In genomic region chr5:143190260-143190810, GRCh38 we compare ENCODE assay signal across 27 cellular contexts.
"Had no signal": no experiment of that assay in that cellular context is flagged by ENCODE, and none has a peak within 500 bp of the region (broad histone marks: within the 10 kb centered on the region; RNA-seq: fewer than 3 reads in every experiment).

No MANE protein-coding gene starts in this region.

- H3K4me3 ChIP-seq: ascending aorta, breast epithelium, cardiac muscle cell, colonic mucosa, esophagus squamous epithelium had no signal

- H3K36me3 ChIP-seq: ascending aorta, breast epithelium, cardiac muscle cell, colonic mucosa, esophagus squamous epithelium, WERI-Rb-1 had no signal

- DNase-seq: activated B cell treated with CpG ODN at 0.5 μM for 24 hours; activated CD4-positive, alpha-beta T cell treated with anti-CD3 and anti-CD28 coated beads for 48 hours; activated CD4-positive, alpha-beta T cell treated with anti-CD3 and anti-CD28 coated beads, Interleukin-2, amount 50 U/mL, for 1 hour; activated CD4-positive, alpha-beta T cell treated with anti-CD3 and anti-CD28 coated beads, Interleukin-2, amount 50 U/mL, for 48 hours; activated CD8-positive, alpha-beta memory T cell treated with anti-CD3 and anti-CD28 coated beads for 24 hours; activated CD8-positive, alpha-beta T cell treated with anti-CD3 and anti-CD28 coated beads for 36 hours; activated effector memory CD4-positive, alpha-beta T cell treated with Interleukin-2 at 50 U/mL for 16 hours; activated gamma-delta T cell treated with Interleukin-2 at 50 U/mL for 16 hours; activated naive CD4-positive, alpha-beta T cell treated with anti-CD3 and anti-CD28 coated beads, Interleukin-2, amount 50 U/mL, for 16 hours; activated naive CD4-positive, alpha-beta T cell treated with Interleukin-2 at 50 U/mL for 16 hours; activated T-cell treated with anti-CD3 and anti-CD28 coated beads, Interleukin-2, amount 50 U/mL, for 4 hours; central memory CD4-positive, alpha-beta T cell; cerebellar nuclear complex; colonic mucosa; effector CD8-positive, alpha-beta T cell; esophagus squamous epithelium; foreskin melanocyte; head of caudate nucleus; T-helper 17 cell; T1000; WERI-Rb-1 had no signal

- H3K4me1 ChIP-seq: ascending aorta, breast epithelium, colonic mucosa had no signal

- H3K9me3 ChIP-seq: ascending aorta, colonic mucosa had no signal

- H3K27me3 ChIP-seq: ascending aorta, breast epithelium, cardiac muscle cell, colonic mucosa, esophagus squamous epithelium had no signal

- ATAC-seq: activated CD4-positive, CD25-positive, alpha-beta regulatory T cell treated with anti-CD3 and anti-CD28 coated beads, Interleukin-2, amount 50 U/mL, for 24 hours; activated CD8-positive, alpha-beta T cell treated with anti-CD3 and anti-CD28 coated beads for 36 hours; activated T-cell treated with anti-CD3 and anti-CD28 coated beads, Interleukin-2, amount 50 U/mL, for 4 hours; activated T-helper 17 cell treated with anti-CD3 and anti-CD28 coated beads, Interleukin-2, amount 50 U/mL, for 72 hours; T-helper 17 cell had no signal

- H3K27ac ChIP-seq: ascending aorta, breast epithelium, cardiac muscle cell, colonic mucosa, epithelial cell of prostate, esophagus squamous epithelium, WERI-Rb-1 had no signal
